ENCODE assay signal across 33 cellular contexts in the genomic region with DNA sequence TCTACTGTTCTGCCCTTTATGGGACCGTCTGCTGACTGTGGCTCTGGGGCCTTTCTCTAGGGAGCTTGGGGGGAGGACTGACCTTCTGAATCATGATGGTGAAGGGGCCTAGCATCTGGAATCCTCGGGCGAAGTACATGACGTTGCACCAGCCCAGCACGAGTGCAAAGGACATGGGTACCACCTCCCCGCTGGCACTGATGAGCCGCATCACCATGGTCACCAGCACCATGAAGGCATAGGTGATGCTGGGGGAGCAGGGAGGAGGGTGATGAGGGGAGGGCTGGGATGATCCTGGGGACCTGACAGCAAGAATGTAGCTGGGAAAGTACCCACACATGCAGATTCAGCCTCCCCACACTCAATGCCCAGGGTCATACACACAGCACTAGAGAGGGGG. TPM values are rescaled to one million over a fixed set of nuclear protein-coding genes. Genes with fewer than 3 reads are reported as not detected.
"Had no signal": no experiment of that assay in that cellular context is flagged by ENCODE, and none has a peak within 500 bp of the region (broad histone marks: within the 10 kb centered on the region; RNA-seq: fewer than 3 reads in every experiment).

No MANE protein-coding gene starts in this region.

- DNase-seq: activated CD4-positive, alpha-beta memory T cell treated with anti-CD3 and anti-CD28 coated beads, Interleukin-2, amount 10 ng/mL, durations not matched to agents 7 days and 5 days; activated CD4-positive, alpha-beta T cell treated with anti-CD3 and anti-CD28 coated beads for 36 hours; activated CD4-positive, alpha-beta T cell treated with anti-CD3 and anti-CD28 coated beads, Interleukin-2, amount 10 ng/mL, durations not matched to agents 7 days and 5 days; activated CD4-positive, alpha-beta T cell treated with anti-CD3 and anti-CD28 coated beads, Interleukin-2, amount 50 U/mL, for 4 hours; activated CD4-positive, CD25-positive, alpha-beta regulatory T cell; activated CD4-positive, CD25-positive, alpha-beta regulatory T cell treated with anti-CD3 and anti-CD28 coated beads, Interleukin-2, amount 50 U/mL, for 72 hours; activated CD8-positive, alpha-beta memory T cell treated with anti-CD3 and anti-CD28 coated beads, Interleukin-2, amount 50 U/mL, for 48 hours; activated naive CD4-positive, alpha-beta T cell treated with anti-CD3 and anti-CD28 coated beads for 36 hours; activated naive CD8-positive, alpha-beta T cell treated with anti-CD3 and anti-CD28 coated beads for 36 hours; activated naive CD8-positive, alpha-beta T cell treated with anti-CD3 and anti-CD28 coated beads, Interleukin-2, amount 50 U/mL, for 24 hours; activated T-cell treated with anti-CD3 and anti-CD28 coated beads for 4 hours; activated T-cell treated with anti-CD3 and anti-CD28 coated beads, Interleukin-2, amount 50 U/mL, for 24 hours; activated T-cell treated with anti-CD3 and anti-CD28 coated beads, Interleukin-2, amount 50 U/mL, for 72 hours; adrenal gland; amygdala; dorsolateral prefrontal cortex; effector memory CD8-positive, alpha-beta T cell; erythroblast; foreskin keratinocyte; gastrocnemius medialis; glutamatergic neuron; heart left ventricle; T-helper 2 cell had no signal

- H3K9me3 ChIP-seq: adrenal gland, breast epithelium, esophagus muscularis mucosa, gastrocnemius medialis, heart left ventricle had no signal

- H3K9me3 Mint-ChIP-seq: activated CD4-positive, alpha-beta memory T cell treated with anti-CD3 and anti-CD28 coated beads, Interleukin-2, amount 10 ng/mL, durations not matched to agents 7 days and 5 days; activated CD4-positive, alpha-beta T cell treated with anti-CD3 and anti-CD28 coated beads, Interleukin-2, amount 10 ng/mL, durations not matched to agents 7 days and 5 days; activated naive CD4-positive, alpha-beta T cell treated with anti-CD3 and anti-CD28 coated beads for 36 hours; activated naive CD4-positive, alpha-beta T cell treated with anti-CD3 and anti-CD28 coated beads, Interleukin-2, amount 50 U/mL, for 24 hours; activated naive CD8-positive, alpha-beta T cell treated with anti-CD3 and anti-CD28 coated beads for 36 hours; activated naive CD8-positive, alpha-beta T cell treated with anti-CD3 and anti-CD28 coated beads, Interleukin-2, amount 50 U/mL, for 24 hours; activated T-cell treated with anti-CD3 and anti-CD28 coated beads, Interleukin-2, amount 50 U/mL, for 24 hours; activated T-cell treated with anti-CD3 and anti-CD28 coated beads, Interleukin-2, amount 50 U/mL, for 72 hours; brain; central memory CD8-positive, alpha-beta T cell; dendritic cell treated with granulocyte-macrophage colony-stimulating factor and Interleukin-4, amounts not matched to agents 40 ng/mL and 50 ng/mL, for 4 days; effector memory CD8-positive, alpha-beta T cell had no signal

- H3K4me3 ChIP-seq: adrenal gland, breast epithelium, cardiac muscle cell, coronary artery, dorsolateral prefrontal cortex, esophagus muscularis mucosa, gastrocnemius medialis, heart left ventricle had no signal

- H3K27ac Mint-ChIP-seq: activated CD4-positive, alpha-beta memory T cell treated with anti-CD3 and anti-CD28 coated beads, Interleukin-2, amount 10 ng/mL, durations not matched to agents 7 days and 5 days; activated CD4-positive, alpha-beta T cell treated with anti-CD3 and anti-CD28 coated beads for 36 hours; activated CD4-positive, alpha-beta T cell treated with anti-CD3 and anti-CD28 coated beads, Interleukin-2, amount 10 ng/mL, durations not matched to agents 7 days and 5 days; activated naive CD4-positive, alpha-beta T cell treated with anti-CD3 and anti-CD28 coated beads for 36 hours; activated naive CD4-positive, alpha-beta T cell treated with anti-CD3 and anti-CD28 coated beads, Interleukin-2, amount 50 U/mL, for 24 hours; activated naive CD8-positive, alpha-beta T cell treated with anti-CD3 and anti-CD28 coated beads for 36 hours; activated T-cell treated with anti-CD3 and anti-CD28 coated beads, Interleukin-2, amount 50 U/mL, for 72 hours; brain; dendritic cell treated with granulocyte-macrophage colony-stimulating factor and Interleukin-4, amounts not matched to agents 40 ng/mL and 50 ng/mL, for 4 days; effector memory CD8-positive, alpha-beta T cell had no signal

- H3K4me3 Mint-ChIP-seq: activated CD4-positive, alpha-beta memory T cell treated with anti-CD3 and anti-CD28 coated beads, Interleukin-2, amount 10 ng/mL, durations not matched to agents 7 days and 5 days; activated CD4-positive, alpha-beta T cell treated with anti-CD3 and anti-CD28 coated beads for 36 hours; activated CD4-positive, alpha-beta T cell treated with anti-CD3 and anti-CD28 coated beads, Interleukin-2, amount 10 ng/mL, durations not matched to agents 7 days and 5 days; activated naive CD4-positive, alpha-beta T cell treated with anti-CD3 and anti-CD28 coated beads for 36 hours; activated naive CD4-positive, alpha-beta T cell treated with anti-CD3 and anti-CD28 coated beads, Interleukin-2, amount 50 U/mL, for 24 hours; activated naive CD8-positive, alpha-beta T cell treated with anti-CD3 and anti-CD28 coated beads for 36 hours; activated naive CD8-positive, alpha-beta T cell treated with anti-CD3 and anti-CD28 coated beads, Interleukin-2, amount 50 U/mL, for 24 hours; activated T-cell treated with anti-CD3 and anti-CD28 coated beads, Interleukin-2, amount 50 U/mL, for 24 hours; activated T-cell treated with anti-CD3 and anti-CD28 coated beads, Interleukin-2, amount 50 U/mL, for 72 hours; brain; central memory CD8-positive, alpha-beta T cell; dendritic cell treated with granulocyte-macrophage colony-stimulating factor and Interleukin-4, amounts not matched to agents 40 ng/mL and 50 ng/mL, for 4 days; effector memory CD8-positive, alpha-beta T cell had no signal

- H3K4me1 Mint-ChIP-seq: activated CD4-positive, alpha-beta memory T cell treated with anti-CD3 and anti-CD28 coated beads, Interleukin-2, amount 10 ng/mL, durations not matched to agents 7 days and 5 days; activated CD4-positive, alpha-beta T cell treated with anti-CD3 and anti-CD28 coated beads for 36 hours; activated CD4-positive, alpha-beta T cell treated with anti-CD3 and anti-CD28 coated beads, Interleukin-2, amount 10 ng/mL, durations not matched to agents 7 days and 5 days; activated naive CD4-positive, alpha-beta T cell treated with anti-CD3 and anti-CD28 coated beads, Interleukin-2, amount 50 U/mL, for 24 hours; activated naive CD8-positive, alpha-beta T cell treated with anti-CD3 and anti-CD28 coated beads for 36 hours; activated naive CD8-positive, alpha-beta T cell treated with anti-CD3 and anti-CD28 coated beads, Interleukin-2, amount 50 U/mL, for 24 hours; brain; central memory CD8-positive, alpha-beta T cell had no signal

- H3K4me1 ChIP-seq: adrenal gland, breast epithelium, esophagus muscularis mucosa, foreskin keratinocyte, gastrocnemius medialis, heart left ventricle had no signal

- H3K27me3 ChIP-seq: adrenal gland, breast epithelium, cardiac muscle cell, dorsolateral prefrontal cortex, foreskin keratinocyte, gastrocnemius medialis had no signal

- H3K27ac ChIP-seq: adrenal gland, breast epithelium, cardiac muscle cell, coronary artery, esophagus muscularis mucosa, foreskin keratinocyte, gastrocnemius medialis, heart left ventricle had no signal

- H3K27me3 Mint-ChIP-seq: activated CD4-positive, alpha-beta memory T cell treated with anti-CD3 and anti-CD28 coated beads, Interleukin-2, amount 10 ng/mL, durations not matched to agents 7 days and 5 days; activated CD4-positive, alpha-beta T cell treated with anti-CD3 and anti-CD28 coated beads for 36 hours; activated naive CD4-positive, alpha-beta T cell treated with anti-CD3 and anti-CD28 coated beads, Interleukin-2, amount 50 U/mL, for 24 hours; activated naive CD8-positive, alpha-beta T cell treated with anti-CD3 and anti-CD28 coated beads for 36 hours; activated naive CD8-positive, alpha-beta T cell treated with anti-CD3 and anti-CD28 coated beads, Interleukin-2, amount 50 U/mL, for 24 hours; activated T-cell treated with anti-CD3 and anti-CD28 coated beads, Interleukin-2, amount 50 U/mL, for 24 hours had no signal

- H3K36me3 ChIP-seq: adrenal gland, breast epithelium, cardiac muscle cell, esophagus muscularis mucosa, gastrocnemius medialis, heart left ventricle had no signal

- ATAC-seq: activated CD4-positive, alpha-beta T cell treated with anti-CD3 and anti-CD28 coated beads for 36 hours; activated naive CD8-positive, alpha-beta T cell treated with anti-CD3 and anti-CD28 coated beads, Interleukin-2, amount 50 U/mL, for 24 hours; activated T-cell treated with anti-CD3 and anti-CD28 coated beads, Interleukin-2, amount 50 U/mL, for 72 hours; effector memory CD8-positive, alpha-beta T cell; foreskin keratinocyte; gastrocnemius medialis; heart left ventricle had no signal

RNA-seq across cellular contexts. Expression of a gene that starts 11.1 kb away (rescaled TPM):
- total RNA-seq: activated CD4-positive, alpha-beta memory T cell treated with anti-CD3 and anti-CD28 coated beads, Interleukin-2, amount 10 ng/mL, durations not matched to agents 7 days and 5 days; activated CD4-positive, alpha-beta T cell treated with anti-CD3 and anti-CD28 coated beads for 36 hours; activated naive CD4-positive, alpha-beta T cell treated with anti-CD3 and anti-CD28 coated beads for 36 hours; activated naive CD8-positive, alpha-beta T cell treated with anti-CD3 and anti-CD28 coated beads for 36 hours; esophagus muscularis mucosa; gastrocnemius medialis; T-helper 1 cell treated with Interleukin-12 subunit alpha and Interleukin-12 subunit beta and Interleukin-4 antibody, amounts not matched to agents 30 ng/mL and 1 ng/mL, for 36 hours had no signal
- polyA plus RNA-seq: cardiac muscle cell, heart left ventricle had no signal

RNA-seq across cellular contexts. Expression of a gene that starts 59.1 kb away (rescaled TPM):
- total RNA-seq: activated CD4-positive, alpha-beta memory T cell treated with anti-CD3 and anti-CD28 coated beads, Interleukin-2, amount 10 ng/mL, durations not matched to agents 7 days and 5 days; activated CD4-positive, alpha-beta T cell treated with anti-CD3 and anti-CD28 coated beads for 36 hours; activated CD4-positive, alpha-beta T cell treated with anti-CD3 and anti-CD28 coated beads, Interleukin-2, amount 10 ng/mL, durations not matched to agents 7 days and 5 days; activated naive CD4-positive, alpha-beta T cell treated with anti-CD3 and anti-CD28 coated beads for 36 hours; activated naive CD8-positive, alpha-beta T cell treated with anti-CD3 and anti-CD28 coated beads for 36 hours; adrenal gland; aorta; cardiac muscle cell; foreskin keratinocyte; gastrocnemius medialis; heart left ventricle; T-helper 1 cell treated with Interleukin-12 subunit alpha and Interleukin-12 subunit beta and Interleukin-4 antibody, amounts not matched to agents 30 ng/mL and 1 ng/mL, for 36 hours had no signal
- polyA plus RNA-seq: adrenal gland, aorta, cardiac muscle cell, foreskin keratinocyte, heart left ventricle had no signal
